In genomic region chr2:240146141-240146561, GRCh38 we compare ENCODE assay signal across 24 cellular contexts.
DNase-seq lines count a peak whose midpoint lies in the region; ATAC-seq and TF ChIP-seq lines count a peak whose summit lies in the region.
"Had no signal": no experiment of that assay in that cellular context is flagged by ENCODE, and none has a peak within 500 bp of the region (broad histone marks: within the 10 kb centered on the region; RNA-seq: fewer than 3 reads in every experiment).

No MANE protein-coding gene starts in this region.

- H3K27ac ChIP-seq in WERI-Rb-1, result no peak overlapping the region
- H3K27ac ChIP-seq: BLaER1 treated with 17β-estradiol and CSF1 and Interleukin-3, amounts not matched to agents 10 nM and 100 nM; RWPE1; SK-N-MC had no signal

- no peak for TF ChIP-seq CTCF in WERI-Rb-1 (IDR thresholded peaks at IDR 0.05; ENCODE audit: low read depth, low read length)

- H3K9me3 ChIP-seq in WERI-Rb-1 (ENCODE audit: severe bottlenecking), result no peaks in the 10 kb centered on the region
- H3K9me3 ChIP-seq: BLaER1 treated with 17β-estradiol and CSF1 and Interleukin-3, amounts not matched to agents 10 nM and 100 nM; MG63 had no signal

- no peaks in the 10 kb centered on the region for H3K36me3 Mint-ChIP-seq in dendritic cell treated with granulocyte-macrophage colony-stimulating factor and Interleukin-4, amounts not matched to agents 40 ng/mL and 50 ng/mL, for 4 days (ENCODE audit: low read depth)

- no peak overlapping the region for H3K4me3 Mint-ChIP-seq in dendritic cell treated with granulocyte-macrophage colony-stimulating factor and Interleukin-4, amounts not matched to agents 40 ng/mL and 50 ng/mL, for 4 days
- H3K4me3 Mint-ChIP-seq: CD4-positive, alpha-beta T cell had no signal

- no peaks in the 10 kb centered on the region for H3K36me3 ChIP-seq in WERI-Rb-1
- H3K36me3 ChIP-seq: BLaER1 treated with 17β-estradiol and CSF1 and Interleukin-3, amounts not matched to agents 10 nM and 100 nM; MG63 had no signal

- H3K9me3 Mint-ChIP-seq in dendritic cell treated with granulocyte-macrophage colony-stimulating factor and Interleukin-4, amounts not matched to agents 40 ng/mL and 50 ng/mL, for 4 days, result no peaks in the 10 kb centered on the region
- H3K9me3 Mint-ChIP-seq: CD4-positive, alpha-beta T cell had no signal

- H3K4me3 ChIP-seq in WERI-Rb-1 (ENCODE audit: low read depth, low read length), result no peak overlapping the region
- H3K4me3 ChIP-seq: BLaER1 treated with 17β-estradiol and CSF1 and Interleukin-3, amounts not matched to agents 10 nM and 100 nM; MG63; SK-N-MC had no signal

- H3K4me1 Mint-ChIP-seq in dendritic cell treated with granulocyte-macrophage colony-stimulating factor and Interleukin-4, amounts not matched to agents 40 ng/mL and 50 ng/mL, for 4 days (ENCODE audit: low read depth), result peaks cover 37% of the 10 kb centered on the region

- intact Hi-C loops in dendritic cell treated with granulocyte-macrophage colony-stimulating factor and Interleukin-4, amounts not matched to agents 40 ng/mL and 50 ng/mL, for 4 days (cut with micrococcal nuclease), result no loop called here

- H3K27me3 ChIP-seq in WERI-Rb-1 (ENCODE audit: insufficient read depth, low read depth, severe bottlenecking), result peaks cover 19% of the 10 kb centered on the region
- H3K27me3 ChIP-seq: BLaER1 treated with 17β-estradiol and CSF1 and Interleukin-3, amounts not matched to agents 10 nM and 100 nM; MG63 had no signal

- DNase-seq in NCI-H82 (lab: John Stamatoyannopoulos, UW) (peak; percentile 31), NCI-H82 treated with DMSO at 0.1 percent for 48 hours (lab: John Stamatoyannopoulos, UW; ENCODE audit: unreplicated experiment) (no peak), COR-L47 (lab: John Stamatoyannopoulos, UW) (peak; percentile 2), WERI-Rb-1 (peak; percentile 35), globus pallidus (ENCODE audit: low spot score) (no peak)
- DNase-seq in activated CD8-positive, alpha-beta memory T cell treated with anti-CD3 and anti-CD28 coated beads for 24 hours, result no peak
- DNase-seq: CD4-positive, alpha-beta T cell; DMS79; EL; GF-D8; GOT3; KG1; MG63; NCI-H1105 treated with DMSO at 0.1 percent for 48 hours; NCI-H2029; NCI-H226; NCI-H510A; SHP77 treated with DMSO at 0.1 percent for 48 hours had no signal

- H3K27me3 Mint-ChIP-seq in dendritic cell treated with granulocyte-macrophage colony-stimulating factor and Interleukin-4, amounts not matched to agents 40 ng/mL and 50 ng/mL, for 4 days, result peaks cover 24% of the 10 kb centered on the region

- ATAC-seq in GM21381 (IDR thresholded peaks at IDR 0.05; ENCODE audit: unreplicated experiment), result no peak
- ATAC-seq: HCT116 had no signal

- peak overlapping the region; percentile 47 for H3K27ac Mint-ChIP-seq in dendritic cell treated with granulocyte-macrophage colony-stimulating factor and Interleukin-4, amounts not matched to agents 40 ng/mL and 50 ng/mL, for 4 days
- H3K27ac Mint-ChIP-seq: CD4-positive, alpha-beta T cell had no signal

Comparison
In these comparisons a context has a peak if more than half of its experiments do, and no peak if none do; other contexts are left out.
1. DNase-seq: peak in NCI-H82 (single experiment), COR-L47 (single experiment) and WERI-Rb-1 (single experiment); none in NCI-H82 treated with DMSO at 0.1 percent for 48 hours (single experiment), activated CD8-positive, alpha-beta memory T cell treated with anti-CD3 and anti-CD28 coated beads for 24 hours (single experiment) and globus pallidus (single experiment).